In the genomic region with DNA sequence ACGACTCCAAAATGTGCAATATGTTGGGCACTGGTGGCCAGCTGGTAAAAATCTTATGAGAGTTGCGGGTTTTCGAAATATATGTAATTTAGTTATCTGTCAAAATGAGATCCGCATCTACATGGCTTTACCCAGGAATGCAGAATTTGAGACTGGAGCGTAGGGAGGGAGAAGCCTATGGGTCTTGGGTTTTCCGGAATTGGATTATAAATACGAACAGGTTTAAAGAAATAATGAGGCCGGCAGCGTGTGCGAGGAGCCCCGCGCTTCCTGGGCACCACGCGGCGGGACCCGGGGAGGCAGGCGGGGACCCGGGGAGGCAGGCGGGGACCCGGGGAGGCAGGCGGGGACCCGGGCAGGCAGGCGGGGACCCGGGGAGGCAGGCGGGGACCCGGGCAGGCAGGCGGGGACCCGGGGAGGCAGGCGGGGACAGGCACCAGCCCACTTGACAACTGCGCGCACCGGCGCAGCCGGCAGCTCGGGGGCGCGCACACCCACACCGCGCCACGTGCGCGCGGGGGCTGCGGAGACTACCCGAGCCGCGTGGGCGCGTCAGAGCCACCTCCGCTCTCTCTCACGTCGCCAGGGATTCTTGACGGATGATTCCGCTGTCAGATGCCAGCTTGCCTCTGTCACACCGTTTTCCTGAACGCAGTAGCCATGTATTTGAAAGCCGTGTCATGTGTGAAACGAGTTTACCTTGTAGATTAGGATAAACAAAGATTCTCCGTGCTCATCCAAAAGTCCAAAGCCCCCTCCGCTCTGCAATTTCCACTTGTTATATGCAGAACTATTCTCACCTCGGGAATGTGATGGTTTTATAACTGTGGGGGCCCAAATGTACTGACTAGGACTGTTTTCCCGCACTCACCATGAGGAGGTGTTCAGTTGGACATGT, we compare ENCODE assay signal across 1 cellular context.
A peak's percentile ranks its signal among the peaks of the same experiment; 100 is the strongest.
TF ChIP-seq lines count a peak whose summit lies in the region.

No MANE protein-coding gene starts in this region.

TF ChIP-seq in K562, 482 proteins besides CTCF, POLR2A, EP300 and RAD21 (continued from another document and continues in another):
- TF ChIP-seq ZNF644 (tag; IDR thresholded peaks at IDR 0.05; ENCODE audit: low read depth) (no peak), TBL1XR1 (IDR thresholded peaks at IDR 0.05; ENCODE audit: low read length in 2 of 2) (no peak), TRIM24 (IDR thresholded peaks at IDR 0.05) (no peak), NCOA1 (IDR thresholded peaks at IDR 0.05; ENCODE audit: low read depth) (no peak), KLF16 (IDR thresholded peaks at IDR 0.05) (peak; percentile 50; the same call in 1 of the 2 replicates), ZNF324 (CRISPR knock-in tag; IDR thresholded peaks at IDR 0.05) (no peak), TSC22D4 (tag; IDR thresholded peaks at IDR 0.05) (no peak), RBM25 (IDR thresholded peaks at IDR 0.05; ENCODE audit: low read depth, low read length, severe bottlenecking) (no peak), MYC (IDR thresholded peaks at IDR 0.05; ENCODE audit: low read depth, low read length) (peak; percentile 98), MYC (CRISPR knock-in tag; IDR thresholded peaks at IDR 0.05; ENCODE audit: borderline replicate concordance, low read depth) (no peak), SOX6 (IDR thresholded peaks at IDR 0.05) (no peak), ELF2 (CRISPR knock-in tag; IDR thresholded peaks at IDR 0.05) (no peak), ARNT (IDR thresholded peaks at IDR 0.05) (no peak), ZNF146 (CRISPR knock-in tag; IDR thresholded peaks at IDR 0.05; ENCODE audit: unreplicated experiment) (no peak), NBN (IDR thresholded peaks at IDR 0.05; ENCODE audit: low read depth) (peak; percentile 28; the same call in 1 of the 2 replicates), ZNF140 (CRISPR knock-in tag; IDR thresholded peaks at IDR 0.05) (no peak), ESRRB (CRISPR knock-in tag; IDR thresholded peaks at IDR 0.05; ENCODE audit: borderline replicate concordance) (no peak), ZNF311 (CRISPR knock-in tag; IDR thresholded peaks at IDR 0.05) (no peak), ELF4 (CRISPR knock-in tag; IDR thresholded peaks at IDR 0.05) (no peak), NR3C1 (CRISPR knock-in tag; IDR thresholded peaks at IDR 0.05) (no peak; the same call in 1 of the 2 replicates), SAFB (IDR thresholded peaks at IDR 0.05; ENCODE audit: borderline replicate concordance, low read depth, low read length) (peak; percentile 98), RBM17 (IDR thresholded peaks at IDR 0.05; ENCODE audit: borderline replicate concordance, low read depth, low read length) (no peak), RBFOX2 (IDR thresholded peaks at IDR 0.05; ENCODE audit: low read depth, low read length) (peak; percentile 86), PURB (CRISPR knock-in tag; IDR thresholded peaks at IDR 0.05; ENCODE audit: low read depth) (no peak), SIN3B (IDR thresholded peaks at IDR 0.05; ENCODE audit: low read depth) (no peak), ZFPM2 (CRISPR knock-in tag; IDR thresholded peaks at IDR 0.05) (no peak), ZNF12 (CRISPR knock-in tag; IDR thresholded peaks at IDR 0.05) (no peak)
- TF ChIP-seq, protein P1, sequence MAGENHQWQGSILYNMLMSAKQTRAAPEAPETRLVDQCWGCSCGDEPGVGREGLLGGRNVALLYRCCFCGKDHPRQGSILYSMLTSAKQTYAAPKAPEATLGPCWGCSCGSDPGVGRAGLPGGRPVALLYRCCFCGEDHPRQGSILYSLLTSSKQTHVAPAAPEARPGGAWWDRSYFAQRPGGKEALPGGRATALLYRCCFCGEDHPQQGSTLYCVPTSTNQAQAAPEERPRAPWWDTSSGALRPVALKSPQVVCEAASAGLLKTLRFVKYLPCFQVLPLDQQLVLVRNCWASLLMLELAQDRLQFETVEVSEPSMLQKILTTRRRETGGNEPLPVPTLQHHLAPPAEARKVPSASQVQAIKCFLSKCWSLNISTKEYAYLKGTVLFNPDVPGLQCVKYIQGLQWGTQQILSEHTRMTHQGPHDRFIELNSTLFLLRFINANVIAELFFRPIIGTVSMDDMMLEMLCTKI (IDR thresholded peaks at IDR 0.05; ENCODE audit: partially characterized antibody), result no peak
- TF ChIP-seq, protein P2, sequence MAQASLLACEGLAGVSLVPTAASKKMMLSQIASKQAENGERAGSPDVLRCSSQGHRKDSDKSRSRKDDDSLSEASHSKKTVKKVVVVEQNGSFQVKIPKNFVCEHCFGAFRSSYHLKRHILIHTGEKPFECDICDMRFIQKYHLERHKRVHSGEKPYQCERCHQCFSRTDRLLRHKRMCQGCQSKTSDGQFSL (CRISPR knock-in tag; IDR thresholded peaks at IDR 0.05), result peak; percentile 58; the same call in 1 of the 2 replicates
- TF ChIP-seq, protein P2 (tag; IDR thresholded peaks at IDR 0.05), result no peak
- TF ChIP-seq, protein P3, sequence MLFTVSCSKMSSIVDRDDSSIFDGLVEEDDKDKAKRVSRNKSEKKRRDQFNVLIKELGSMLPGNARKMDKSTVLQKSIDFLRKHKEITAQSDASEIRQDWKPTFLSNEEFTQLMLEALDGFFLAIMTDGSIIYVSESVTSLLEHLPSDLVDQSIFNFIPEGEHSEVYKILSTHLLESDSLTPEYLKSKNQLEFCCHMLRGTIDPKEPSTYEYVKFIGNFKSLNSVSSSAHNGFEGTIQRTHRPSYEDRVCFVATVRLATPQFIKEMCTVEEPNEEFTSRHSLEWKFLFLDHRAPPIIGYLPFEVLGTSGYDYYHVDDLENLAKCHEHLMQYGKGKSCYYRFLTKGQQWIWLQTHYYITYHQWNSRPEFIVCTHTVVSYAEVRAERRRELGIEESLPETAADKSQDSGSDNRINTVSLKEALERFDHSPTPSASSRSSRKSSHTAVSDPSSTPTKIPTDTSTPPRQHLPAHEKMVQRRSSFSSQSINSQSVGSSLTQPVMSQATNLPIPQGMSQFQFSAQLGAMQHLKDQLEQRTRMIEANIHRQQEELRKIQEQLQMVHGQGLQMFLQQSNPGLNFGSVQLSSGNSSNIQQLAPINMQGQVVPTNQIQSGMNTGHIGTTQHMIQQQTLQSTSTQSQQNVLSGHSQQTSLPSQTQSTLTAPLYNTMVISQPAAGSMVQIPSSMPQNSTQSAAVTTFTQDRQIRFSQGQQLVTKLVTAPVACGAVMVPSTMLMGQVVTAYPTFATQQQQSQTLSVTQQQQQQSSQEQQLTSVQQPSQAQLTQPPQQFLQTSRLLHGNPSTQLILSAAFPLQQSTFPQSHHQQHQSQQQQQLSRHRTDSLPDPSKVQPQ (CRISPR knock-in tag; IDR thresholded peaks at IDR 0.05; ENCODE audit: borderline replicate concordance), result no peak
- TF ChIP-seq, protein P4, sequence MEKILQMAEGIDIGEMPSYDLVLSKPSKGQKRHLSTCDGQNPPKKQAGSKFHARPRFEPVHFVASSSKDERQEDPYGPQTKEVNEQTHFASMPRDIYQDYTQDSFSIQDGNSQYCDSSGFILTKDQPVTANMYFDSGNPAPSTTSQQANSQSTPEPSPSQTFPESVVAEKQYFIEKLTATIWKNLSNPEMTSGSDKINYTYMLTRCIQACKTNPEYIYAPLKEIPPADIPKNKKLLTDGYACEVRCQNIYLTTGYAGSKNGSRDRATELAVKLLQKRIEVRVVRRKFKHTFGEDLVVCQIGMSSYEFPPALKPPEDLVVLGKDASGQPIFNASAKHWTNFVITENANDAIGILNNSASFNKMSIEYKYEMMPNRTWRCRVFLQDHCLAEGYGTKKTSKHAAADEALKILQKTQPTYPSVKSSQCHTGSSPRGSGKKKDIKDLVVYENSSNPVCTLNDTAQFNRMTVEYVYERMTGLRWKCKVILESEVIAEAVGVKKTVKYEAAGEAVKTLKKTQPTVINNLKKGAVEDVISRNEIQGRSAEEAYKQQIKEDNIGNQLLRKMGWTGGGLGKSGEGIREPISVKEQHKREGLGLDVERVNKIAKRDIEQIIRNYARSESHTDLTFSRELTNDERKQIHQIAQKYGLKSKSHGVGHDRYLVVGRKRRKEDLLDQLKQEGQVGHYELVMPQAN (IDR thresholded peaks at IDR 0.05; ENCODE audit: borderline replicate concordance), result peak; percentile 31; the same call in 1 of the 2 replicates
- TF ChIP-seq, protein P5, sequence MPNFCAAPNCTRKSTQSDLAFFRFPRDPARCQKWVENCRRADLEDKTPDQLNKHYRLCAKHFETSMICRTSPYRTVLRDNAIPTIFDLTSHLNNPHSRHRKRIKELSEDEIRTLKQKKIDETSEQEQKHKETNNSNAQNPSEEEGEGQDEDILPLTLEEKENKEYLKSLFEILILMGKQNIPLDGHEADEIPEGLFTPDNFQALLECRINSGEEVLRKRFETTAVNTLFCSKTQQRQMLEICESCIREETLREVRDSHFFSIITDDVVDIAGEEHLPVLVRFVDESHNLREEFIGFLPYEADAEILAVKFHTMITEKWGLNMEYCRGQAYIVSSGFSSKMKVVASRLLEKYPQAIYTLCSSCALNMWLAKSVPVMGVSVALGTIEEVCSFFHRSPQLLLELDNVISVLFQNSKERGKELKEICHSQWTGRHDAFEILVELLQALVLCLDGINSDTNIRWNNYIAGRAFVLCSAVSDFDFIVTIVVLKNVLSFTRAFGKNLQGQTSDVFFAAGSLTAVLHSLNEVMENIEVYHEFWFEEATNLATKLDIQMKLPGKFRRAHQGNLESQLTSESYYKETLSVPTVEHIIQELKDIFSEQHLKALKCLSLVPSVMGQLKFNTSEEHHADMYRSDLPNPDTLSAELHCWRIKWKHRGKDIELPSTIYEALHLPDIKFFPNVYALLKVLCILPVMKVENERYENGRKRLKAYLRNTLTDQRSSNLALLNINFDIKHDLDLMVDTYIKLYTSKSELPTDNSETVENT (CRISPR knock-in tag; IDR thresholded peaks at IDR 0.05), result peak; percentile 86
- TF ChIP-seq, protein P6, sequence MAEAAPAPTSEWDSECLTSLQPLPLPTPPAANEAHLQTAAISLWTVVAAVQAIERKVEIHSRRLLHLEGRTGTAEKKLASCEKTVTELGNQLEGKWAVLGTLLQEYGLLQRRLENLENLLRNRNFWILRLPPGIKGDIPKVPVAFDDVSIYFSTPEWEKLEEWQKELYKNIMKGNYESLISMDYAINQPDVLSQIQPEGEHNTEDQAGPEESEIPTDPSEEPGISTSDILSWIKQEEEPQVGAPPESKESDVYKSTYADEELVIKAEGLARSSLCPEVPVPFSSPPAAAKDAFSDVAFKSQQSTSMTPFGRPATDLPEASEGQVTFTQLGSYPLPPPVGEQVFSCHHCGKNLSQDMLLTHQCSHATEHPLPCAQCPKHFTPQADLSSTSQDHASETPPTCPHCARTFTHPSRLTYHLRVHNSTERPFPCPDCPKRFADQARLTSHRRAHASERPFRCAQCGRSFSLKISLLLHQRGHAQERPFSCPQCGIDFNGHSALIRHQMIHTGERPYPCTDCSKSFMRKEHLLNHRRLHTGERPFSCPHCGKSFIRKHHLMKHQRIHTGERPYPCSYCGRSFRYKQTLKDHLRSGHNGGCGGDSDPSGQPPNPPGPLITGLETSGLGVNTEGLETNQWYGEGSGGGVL (CRISPR knock-in tag; IDR thresholded peaks at IDR 0.05), result no peak
- TF ChIP-seq, protein P7, sequence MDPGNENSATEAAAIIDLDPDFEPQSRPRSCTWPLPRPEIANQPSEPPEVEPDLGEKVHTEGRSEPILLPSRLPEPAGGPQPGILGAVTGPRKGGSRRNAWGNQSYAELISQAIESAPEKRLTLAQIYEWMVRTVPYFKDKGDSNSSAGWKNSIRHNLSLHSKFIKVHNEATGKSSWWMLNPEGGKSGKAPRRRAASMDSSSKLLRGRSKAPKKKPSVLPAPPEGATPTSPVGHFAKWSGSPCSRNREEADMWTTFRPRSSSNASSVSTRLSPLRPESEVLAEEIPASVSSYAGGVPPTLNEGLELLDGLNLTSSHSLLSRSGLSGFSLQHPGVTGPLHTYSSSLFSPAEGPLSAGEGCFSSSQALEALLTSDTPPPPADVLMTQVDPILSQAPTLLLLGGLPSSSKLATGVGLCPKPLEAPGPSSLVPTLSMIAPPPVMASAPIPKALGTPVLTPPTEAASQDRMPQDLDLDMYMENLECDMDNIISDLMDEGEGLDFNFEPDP (CRISPR knock-in tag; IDR thresholded peaks at IDR 0.05), result no peak
- TF ChIP-seq, protein P8, sequence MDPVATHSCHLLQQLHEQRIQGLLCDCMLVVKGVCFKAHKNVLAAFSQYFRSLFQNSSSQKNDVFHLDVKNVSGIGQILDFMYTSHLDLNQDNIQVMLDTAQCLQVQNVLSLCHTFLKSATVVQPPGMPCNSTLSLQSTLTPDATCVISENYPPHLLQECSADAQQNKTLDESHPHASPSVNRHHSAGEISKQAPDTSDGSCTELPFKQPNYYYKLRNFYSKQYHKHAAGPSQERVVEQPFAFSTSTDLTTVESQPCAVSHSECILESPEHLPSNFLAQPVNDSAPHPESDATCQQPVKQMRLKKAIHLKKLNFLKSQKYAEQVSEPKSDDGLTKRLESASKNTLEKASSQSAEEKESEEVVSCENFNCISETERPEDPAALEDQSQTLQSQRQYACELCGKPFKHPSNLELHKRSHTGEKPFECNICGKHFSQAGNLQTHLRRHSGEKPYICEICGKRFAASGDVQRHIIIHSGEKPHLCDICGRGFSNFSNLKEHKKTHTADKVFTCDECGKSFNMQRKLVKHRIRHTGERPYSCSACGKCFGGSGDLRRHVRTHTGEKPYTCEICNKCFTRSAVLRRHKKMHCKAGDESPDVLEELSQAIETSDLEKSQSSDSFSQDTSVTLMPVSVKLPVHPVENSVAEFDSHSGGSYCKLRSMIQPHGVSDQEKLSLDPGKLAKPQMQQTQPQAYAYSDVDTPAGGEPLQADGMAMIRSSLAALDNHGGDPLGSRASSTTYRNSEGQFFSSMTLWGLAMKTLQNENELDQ (CRISPR knock-in tag; IDR thresholded peaks at IDR 0.05; ENCODE audit: borderline replicate concordance), result 0 out of 2 replicates have a peak, but pooled peaks have one; percentile 12
- TF ChIP-seq, protein P9, sequence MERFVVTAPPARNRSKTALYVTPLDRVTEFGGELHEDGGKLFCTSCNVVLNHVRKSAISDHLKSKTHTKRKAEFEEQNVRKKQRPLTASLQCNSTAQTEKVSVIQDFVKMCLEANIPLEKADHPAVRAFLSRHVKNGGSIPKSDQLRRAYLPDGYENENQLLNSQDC (CRISPR knock-in tag; IDR thresholded peaks at IDR 0.05), result no peak
- TF ChIP-seq, protein P10, sequence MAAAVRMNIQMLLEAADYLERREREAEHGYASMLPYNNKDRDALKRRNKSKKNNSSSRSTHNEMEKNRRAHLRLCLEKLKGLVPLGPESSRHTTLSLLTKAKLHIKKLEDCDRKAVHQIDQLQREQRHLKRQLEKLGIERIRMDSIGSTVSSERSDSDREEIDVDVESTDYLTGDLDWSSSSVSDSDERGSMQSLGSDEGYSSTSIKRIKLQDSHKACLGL (CRISPR knock-in tag; IDR thresholded peaks at IDR 0.05; ENCODE audit: borderline replicate concordance, poor library complexity, severe bottlenecking), result no peak
- TF ChIP-seq, protein P11, sequence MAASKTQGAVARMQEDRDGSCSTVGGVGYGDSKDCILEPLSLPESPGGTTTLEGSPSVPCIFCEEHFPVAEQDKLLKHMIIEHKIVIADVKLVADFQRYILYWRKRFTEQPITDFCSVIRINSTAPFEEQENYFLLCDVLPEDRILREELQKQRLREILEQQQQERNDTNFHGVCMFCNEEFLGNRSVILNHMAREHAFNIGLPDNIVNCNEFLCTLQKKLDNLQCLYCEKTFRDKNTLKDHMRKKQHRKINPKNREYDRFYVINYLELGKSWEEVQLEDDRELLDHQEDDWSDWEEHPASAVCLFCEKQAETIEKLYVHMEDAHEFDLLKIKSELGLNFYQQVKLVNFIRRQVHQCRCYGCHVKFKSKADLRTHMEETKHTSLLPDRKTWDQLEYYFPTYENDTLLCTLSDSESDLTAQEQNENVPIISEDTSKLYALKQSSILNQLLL (CRISPR knock-in tag; IDR thresholded peaks at IDR 0.05; ENCODE audit: borderline replicate concordance), result no peak
